Comparison of ENCODE assay signal across 25 cellular contexts in the genomic region with DNA sequence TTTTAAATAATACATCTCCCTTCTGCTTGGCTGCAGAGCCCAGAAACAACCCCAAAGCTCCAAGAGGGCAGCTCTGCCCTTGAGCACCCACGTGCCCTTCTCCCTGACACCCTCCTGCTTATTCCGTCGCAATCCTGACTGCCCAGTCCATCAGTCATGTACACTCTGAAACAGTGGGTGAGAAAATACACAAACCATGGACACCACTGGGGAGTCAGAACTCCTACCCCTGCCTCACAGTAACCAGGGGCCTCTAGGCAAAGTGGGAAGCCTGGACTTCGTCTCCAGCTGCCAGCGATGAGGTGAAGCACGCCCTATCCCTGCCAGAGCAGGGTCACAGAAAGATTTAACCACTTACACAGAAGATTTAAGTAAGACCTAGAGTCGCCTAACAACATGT. TPM values are rescaled to one million over a fixed set of nuclear protein-coding genes. Genes with fewer than 3 reads are reported as not detected.
A peak's percentile ranks its signal among the peaks of the same experiment; 100 is the strongest.
DNase-seq lines count a peak whose midpoint lies in the region; FAIRE-seq and TF ChIP-seq lines count a peak whose summit lies in the region.
"Had no signal": no experiment of that assay in that cellular context is flagged by ENCODE, and none has a peak within 500 bp of the region (broad histone marks: within the 10 kb centered on the region; RNA-seq: fewer than 3 reads in every experiment).

No MANE protein-coding gene starts in this region.

- no peak overlapping the region for H3K9ac ChIP-seq in H9 (ENCODE audit: extremely low read depth, insufficient read length, low read length)
- H3K9ac ChIP-seq: BLaER1, KMS-11 had no signal

- no peak overlapping the region for H2BK5ac ChIP-seq in H9 (ENCODE audit: insufficient read length, low read length)

- no peak overlapping the region for H3K18ac ChIP-seq in H9 (ENCODE audit: insufficient read length, low read depth, low read length)

- H2BK12ac ChIP-seq in H9 (ENCODE audit: insufficient read length, low read depth, low read length), result no peak overlapping the region

- no peak overlapping the region for H3K4me3 Mint-ChIP-seq in H9
- H3K4me3 Mint-ChIP-seq: CD4-positive, alpha-beta T cell had no signal

- no peak for TF ChIP-seq CTCF in H9 (conservative IDR thresholded peaks at IDR 0.05)
- no peak for TF ChIP-seq CTCF in left ventricle myocardium inferior (IDR thresholded peaks at IDR 0.05; ENCODE audit: borderline replicate concordance)
- no peak for TF ChIP-seq CTCF in sigmoid colon (IDR thresholded peaks at IDR 0.05)
- no peak for TF ChIP-seq CTCF in D721Med (IDR thresholded peaks at IDR 0.05; ENCODE audit: insufficient read depth, missing control alignments)

- H3K4me1 Mint-ChIP-seq in H9, result peaks cover 11 to 12% of the 10 kb centered on the region in 2 experiments

- H3K27ac ChIP-seq in H9 (ENCODE audit: insufficient read length, low read depth, low read length), result no peak overlapping the region
- H3K27ac ChIP-seq in left ventricle myocardium inferior (replicated peaks), result peak overlapping the region; percentile 25
- peak overlapping the region in 3 of 4 donors; percentile 1 to 51 (median 14) for H3K27ac ChIP-seq in sigmoid colon
- H3K27ac ChIP-seq: BLaER1, KMS-11 had no signal

- peaks cover 27 to 46% (median 43%) of the 10 kb centered on the region in 3 experiments for H3K36me3 Mint-ChIP-seq in H9 (ENCODE audit: insufficient read depth in 1 of 3, low read depth in 3 of 3)

- H4K8ac ChIP-seq in H9 (replicated peaks; ENCODE audit: insufficient read length, low read depth, low read length), result no peak overlapping the region

- no peak overlapping the region for H3T11ph ChIP-seq in H9 (ENCODE audit: low read length)

- H3K4me2 ChIP-seq in H9 (ENCODE audit: insufficient read depth, insufficient read length, low read length), result no peak overlapping the region
- H3K4me2 ChIP-seq: BLaER1, KMS-11 had no signal

- no peak overlapping the region for H3K14ac ChIP-seq in H9 (ENCODE audit: insufficient read depth, low read length)

- no peak overlapping the region for H4K5ac ChIP-seq in H9 (ENCODE audit: insufficient read length, low read depth, low read length)

- H3K4me1 ChIP-seq in H9 (ENCODE audit: insufficient read depth, low read length) (no peaks in the 10 kb centered on the region), left ventricle myocardium inferior (peaks cover 46% of the 10 kb centered on the region), sigmoid colon (peaks cover 0 to 23% (median 12%) of the 10 kb centered on the region in 4 donors)

- H3K9me3 Mint-ChIP-seq in H9, result no peaks in the 10 kb centered on the region

- H2AFZ ChIP-seq in H9 (ENCODE audit: low read length), result no peak overlapping the region

- H3K9me3 ChIP-seq in H9 (ENCODE audit: control insufficient read depth, low read depth, low read length) (no peaks in the 10 kb centered on the region), left ventricle myocardium inferior (replicated peaks) (no peaks in the 10 kb centered on the region), sigmoid colon (no peaks in the 10 kb centered on the region)

- peaks cover 26% of the 10 kb centered on the region for H3K36me3 ChIP-seq in left ventricle myocardium inferior
- H3K36me3 ChIP-seq in sigmoid colon, result peaks cover 0 to 15% (median 9%) of the 10 kb centered on the region in 4 donors

- H4K91ac ChIP-seq in H9 (ENCODE audit: insufficient read length, low read depth, low read length), result no peak overlapping the region

- H3K23ac ChIP-seq in H9 (ENCODE audit: insufficient read length, low read depth, low read length), result no peak overlapping the region

- no peak for TF ChIP-seq POLR2A in sigmoid colon (IDR thresholded peaks at IDR 0.05)

- no peaks in the 10 kb centered on the region; the same call in 1 of the 2 replicates for H3K79me2 ChIP-seq in H9 (ENCODE audit: insufficient read depth, low read length)

- no peaks in the 10 kb centered on the region for H4K20me1 ChIP-seq in H9 (ENCODE audit: control insufficient read depth, insufficient read depth, insufficient read length)

- no peak overlapping the region for H3K56ac ChIP-seq in H9 (ENCODE audit: insufficient read length, low read depth, low read length)

- H3K27me3 ChIP-seq in H9 (ENCODE audit: insufficient read depth, low read length) (no peaks in the 10 kb centered on the region), left ventricle myocardium inferior (ENCODE audit: low read depth) (no peaks in the 10 kb centered on the region), sigmoid colon (no peaks in the 10 kb centered on the region)
- H3K27me3 ChIP-seq: BLaER1 had no signal

- no peak overlapping the region for H2AK5ac ChIP-seq in H9 (ENCODE audit: insufficient read length, low read length)

- no peak overlapping the region for H2BK15ac ChIP-seq in H9 (ENCODE audit: low read depth, low read length)

- no peak for FAIRE-seq in D721Med (lab: Jason Lieb, UNC)
- FAIRE-seq: GM12892, GM18507, HTR-8/SVneo, RCC 7860 had no signal

- no peak overlapping the region for H2BK20ac ChIP-seq in H9 (ENCODE audit: low read depth, low read length, poor library complexity, severe bottlenecking)

- no CpG with 5 or more reads among the region's 7 CpGs for WGBS in H9 (ENCODE audit: extremely low coverage, insufficient read length, low lambda C conversion rate)
- 93 to 98% methylated on average over 7 of the region's 7 CpGs for WGBS in sigmoid colon, 2 donors

- H3K79me1 ChIP-seq in H9 (ENCODE audit: insufficient read depth, low read depth, low read length, poor library complexity, severe bottlenecking), result peaks cover 2% of the 10 kb centered on the region

- DNase-seq in H9 (no peak), amniotic epithelial cell (ENCODE audit: low read depth) (peak; percentile 31), left ventricle myocardium inferior (no peak), sigmoid colon (no peak), D721Med (ENCODE audit: insufficient read length, low spot score) (no peak), pons (ENCODE audit: low spot score) (no peak), NOMO-1 treated with DMSO at 0.1 percent for 48 hours (lab: John Stamatoyannopoulos, UW; ENCODE audit: unreplicated experiment) (no peak)
- DNase-seq: CD4-positive, alpha-beta T cell; COR-L47; DMS 273 treated with DMSO at 0.1 percent for 48 hours; DND-41; GOT3; IMR-90; NCI-H1694 treated with DMSO at 0.1 percent for 48 hours; NCI-H2081 treated with DMSO at 0.1 percent for 48 hours; NCI-H2171 treated with DMSO at 0.1 percent for 48 hours; NCI-H524 treated with DMSO at 0.1 percent for 48 hours; NCI-H82; OCI-M1 had no signal

- H3K4me3 ChIP-seq in left ventricle myocardium inferior, result no peak overlapping the region
- no peak overlapping the region for H3K4me3 ChIP-seq in sigmoid colon
- H3K4me3 ChIP-seq: BLaER1 had no signal

- no peaks in the 10 kb centered on the region for H3K23me2 ChIP-seq in H9 (ENCODE audit: insufficient read length, low read depth, low read length, poor library complexity, severe bottlenecking)

- no peaks in the 10 kb centered on the region for H3K27me3 Mint-ChIP-seq in H9 (ENCODE audit: low read depth)
- H3K27me3 Mint-ChIP-seq: CD4-positive, alpha-beta T cell had no signal

- no peak overlapping the region for H3K4ac ChIP-seq in H9 (ENCODE audit: low read depth, low read length)

- peak overlapping the region; percentile 26 to 75 (median 71); a peak in 5 of 7 replicates for H3K27ac Mint-ChIP-seq in H9
- H3K27ac Mint-ChIP-seq: CD4-positive, alpha-beta T cell had no signal

- intact Hi-C loops in left ventricle myocardium inferior (cut with micrococcal nuclease), result no loop called here
- intact Hi-C loops in sigmoid colon (cut with DNase I), result no loop called here

- no peak for TF ChIP-seq EP300 in sigmoid colon (IDR thresholded peaks at IDR 0.05)

- H2BK120ac ChIP-seq in H9 (ENCODE audit: low read depth, low read length, poor library complexity, severe bottlenecking), result no peak overlapping the region

RNA-seq across cellular contexts. Expression of gene HERC2, which starts 40.1 kb away (rescaled TPM):
- total RNA-seq in H9 (2021) (57.9 and 69.2 TPM in 2 replicates), left ventricle myocardium inferior (45.8 TPM), sigmoid colon (10 to 100 TPM; 42.5 to 85.6 (median 52.5) TPM)
- polyA plus RNA-seq in sigmoid colon, result 10 to 100 TPM; 11.1 to 36.9 (median 15.0) TPM
